Comparison of ENCODE assay signal across 9 cellular contexts in genomic region chr20:24955045-24955444, GRCh38. TPM values are rescaled to one million over a fixed set of nuclear protein-coding genes. Genes with fewer than 3 reads are reported as not detected.
DNase-seq lines count a peak whose midpoint lies in the region; ATAC-seq and TF ChIP-seq lines count a peak whose summit lies in the region.
"Had no signal": no experiment of that assay in that cellular context is flagged by ENCODE, and none has a peak within 500 bp of the region (broad histone marks: within the 10 kb centered on the region; RNA-seq: fewer than 3 reads in every experiment).

No MANE protein-coding gene starts in this region.

- H3K9me2 ChIP-seq in PC-9 (ENCODE audit: insufficient read depth), result no peaks in the 10 kb centered on the region

- CTCF ChIA-PET in PC-9 (lab: Charles Lee), result no interaction called here

- H3K9me3 Mint-ChIP-seq in immature natural killer cell, result no peaks in the 10 kb centered on the region

- no peak overlapping the region for H3K4me2 ChIP-seq in PC-9

- H2AFZ ChIP-seq in PC-9, result no peak overlapping the region

- H4K20me1 ChIP-seq in PC-9 (ENCODE audit: insufficient read depth), result no peaks in the 10 kb centered on the region

- H3K36me3 ChIP-seq in PC-9 (ENCODE audit: low read depth), result no peaks in the 10 kb centered on the region

- peak; percentile 88 for ATAC-seq in GM18519 (IDR thresholded peaks at IDR 0.05; ENCODE audit: low FRiP score, unreplicated experiment)
- ATAC-seq in GM21576 (IDR thresholded peaks at IDR 0.05; ENCODE audit: unreplicated experiment), result peak; percentile 76
- ATAC-seq in HG03575 (IDR thresholded peaks at IDR 0.05; ENCODE audit: extremely low read depth, insufficient number of reproducible peaks, low FRiP score, unreplicated experiment), result peak; percentile 84
- ATAC-seq: right cardiac atrium had no signal

- POLR2A ChIA-PET in PC-9 (lab: Charles Lee; ENCODE audit: unreplicated experiment), result no interaction called here

- intact Hi-C loops in PC-9 (cut with micrococcal nuclease; ENCODE audit: unreplicated experiment), result no loop called here

- no peak for TF ChIP-seq CTCF in PC-9 (conservative IDR thresholded peaks at IDR 0.05)

- peak overlapping the region; percentile 70 to 83 (median 82) for H3K4me3 Mint-ChIP-seq in immature natural killer cell

- peak overlapping the region; percentile 95 to 100 (median 98) for H3K27ac Mint-ChIP-seq in immature natural killer cell

- no peaks in the 10 kb centered on the region for H3K9me3 ChIP-seq in PC-9 (ENCODE audit: insufficient read depth, low read depth)

- BruUV-seq in PC-9 (replicated peaks; lab: Mats Ljungman, UMichigan), result no TSS peak

- H3K4me1 ChIP-seq in PC-9 (replicated peaks; ENCODE audit: insufficient read depth), result 0 out of 2 replicates have a peak, but pooled peaks cover 2% of the 10 kb centered on the region

- H3K27me3 ChIP-seq in PC-9 (ENCODE audit: insufficient read depth, low read depth), result no peaks in the 10 kb centered on the region

- H3F3A ChIP-seq in PC-9 (ENCODE audit: insufficient read depth, low read depth), result no peaks in the 10 kb centered on the region

- DNase-seq in immature natural killer cell (peak; percentile 69 to 76 (median 71)), mesenteric fat pad (ENCODE audit: low spot score) (no peak), PC-9 (no peak), NCI-H1417 treated with DMSO at 0.1 percent for 48 hours (lab: John Stamatoyannopoulos, UW) (no peak)
- no peak for DNase-seq in stimulated activated CD4-positive, alpha-beta T cell treated with anti-CD3 and anti-CD28 coated beads, Interleukin-2, amount 100 ng/mL, for 48 hours

- H3K4me3 ChIP-seq in PC-9, result no peak overlapping the region

- peaks cover 91% of the 10 kb centered on the region in 2 donors for H3K4me1 Mint-ChIP-seq in immature natural killer cell

- H3K27me3 Mint-ChIP-seq in immature natural killer cell (ENCODE audit: low read depth in 3 of 3), result peaks cover 51 to 92% (median 80%) of the 10 kb centered on the region in 3 donors

- H3K36me3 Mint-ChIP-seq in immature natural killer cell, result peaks cover 38 to 75% (median 54%) of the 10 kb centered on the region in 3 donors

- H3K27ac ChIP-seq in PC-9, result no peak overlapping the region

- no peaks in the 10 kb centered on the region for H3K79me2 ChIP-seq in PC-9 (ENCODE audit: low read depth)

RNA-seq across cellular contexts. Expression of gene CST7, which starts 6.0 kb away (rescaled TPM):
- polyA plus RNA-seq in immature natural killer cell, result 1,000 to 10,000 TPM; 2,262 to 2,521 (median 2,438) TPM
- 11.5 TPM for total RNA-seq in mesenteric fat pad
- total RNA-seq in PC-9 (2021), result not detected in 2 replicates

RNA-seq across cellular contexts. Expression of gene APMAP, which starts 37.5 kb away (rescaled TPM):
- polyA plus RNA-seq in immature natural killer cell, result 1,000 to 10,000 TPM in 1 of 3 donors, 100 to 1,000 TPM in 2; 649 to 1,111 (median 667) TPM
- 166 TPM for total RNA-seq in mesenteric fat pad
- total RNA-seq in PC-9 (2021), result 96.6 and 103 TPM in 2 replicates

Comparison
In these comparisons a context has a peak if more than half of its experiments do, and no peak if none do; other contexts are left out.
1. DNase-seq: peak in immature natural killer cell (3 of 3); none in mesenteric fat pad (single experiment), stimulated activated CD4-positive, alpha-beta T cell treated with anti-CD3 and anti-CD28 coated beads, Interleukin-2, amount 100 ng/mL, for 48 hours (0 of 2), PC-9 (0 of 2) and NCI-H1417 treated with DMSO at 0.1 percent for 48 hours (single experiment).
2. RNA of gene CST7, which starts 6.0 kb away (total RNA-seq): 11.5 TPM in mesenteric fat pad (single experiment); not detected in PC-9; every median in the first group is over 10 times any median in the second.
3. Peak in every context shown above with its lines, with median percentiles within 50 percentile points of each other: ATAC-seq.